Comparison of ENCODE assay signal across 9 cellular contexts in genomic region chr4:18342847-18343246, GRCh38.
"Had no signal": no experiment of that assay in that cellular context is flagged by ENCODE, and none has a peak within 500 bp of the region (broad histone marks: within the 10 kb centered on the region; RNA-seq: fewer than 3 reads in every experiment).

No MANE protein-coding gene starts in this region.

- H3K9me3 ChIP-seq: HAP-1 had no signal

- H3K4me3 Mint-ChIP-seq: HFFc6, IgD-negative memory B cell had no signal

- H3K36me3 ChIP-seq: HAP-1 had no signal

- H3K36me3 Mint-ChIP-seq: IgD-negative memory B cell had no signal

- H3K27me3 Mint-ChIP-seq: IgD-negative memory B cell had no signal

- H3K9ac ChIP-seq: GM23248 had no signal

- H3K4me1 Mint-ChIP-seq: IgD-negative memory B cell had no signal

- H3K4me1 ChIP-seq: HAP-1 had no signal

- H2AFZ ChIP-seq: GM23248 had no signal

- ATAC-seq: HCT116, HepG2 had no signal

- DNase-seq: GM23248, GOT3, H7, HFFc6 had no signal

- H3K27ac Mint-ChIP-seq: HFFc6, IgD-negative memory B cell had no signal

- H3K4me3 ChIP-seq: GM23248, HAP-1 had no signal

- H3K27ac ChIP-seq: GM23248, HL-60 had no signal
